Comparison of ENCODE assay signal across 23 cellular contexts in the genomic region with DNA sequence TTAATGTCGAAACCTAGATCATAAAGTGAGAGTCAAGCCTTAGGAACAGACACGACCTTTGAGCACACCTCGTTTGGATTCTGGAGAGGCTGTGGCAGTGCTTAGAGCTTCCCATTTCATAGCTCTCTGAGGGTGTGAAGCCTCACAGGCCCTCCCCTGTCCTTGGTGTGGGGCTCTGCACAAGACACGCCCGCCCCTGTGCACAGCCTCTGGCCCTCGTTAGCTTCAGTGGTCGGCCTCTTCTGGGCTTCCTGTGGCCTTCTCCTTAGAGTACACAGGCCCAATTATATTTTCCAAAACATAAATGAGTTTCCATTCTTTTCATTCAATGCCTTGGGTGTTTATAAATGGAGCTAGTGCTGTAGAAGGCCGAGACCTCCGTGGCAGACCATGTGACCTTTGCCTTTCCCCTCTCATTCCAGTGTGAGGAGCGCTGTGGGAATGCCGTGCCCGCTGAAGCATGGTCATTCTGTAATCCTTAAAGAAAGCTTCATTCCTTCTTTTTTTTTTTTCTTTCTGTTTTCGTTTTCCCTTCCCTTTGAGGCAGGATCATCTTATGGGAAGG.
"Had no signal": no experiment of that assay in that cellular context is flagged by ENCODE, and none has a peak within 500 bp of the region (broad histone marks: within the 10 kb centered on the region; RNA-seq: fewer than 3 reads in every experiment).

No MANE protein-coding gene starts in this region.

- DNase-seq: effector CD8-positive, alpha-beta T cell; endodermal cell; foreskin keratinocyte; glutamatergic neuron; heart right ventricle; hippocampal formation; immature natural killer cell; islet precursor cell; kidney glomerular epithelial cell; mesendoderm; natural killer cell; nucleus accumbens; right cardiac atrium; small intestine; stimulated activated CD4-positive, alpha-beta T cell treated with anti-CD3 and anti-CD28 coated beads, Interleukin-12 subunit alpha, Interleukin-12 subunit beta, amount 100 ng/mL, for 4 hours; stimulated activated CD4-positive, alpha-beta T cell treated with anti-CD3 and anti-CD28 coated beads, Interleukin-1b, Interleukin-23, amount 100 ng/mL, for 48 hours; stimulated activated CD4-positive, alpha-beta T cell treated with anti-CD3 and anti-CD28 coated beads, Interleukin-4, amount 100 ng/mL, for 24 hours; stimulated activated naive CD4-positive, alpha-beta T cell treated with Interleukin-2 at 50 U/mL for 16 hours; stomach; thyroid gland; trophoblast cell had no signal

- ATAC-seq: foreskin keratinocyte; heart right ventricle; left lobe of liver; natural killer cell; stimulated activated effector memory CD8-positive, alpha-beta T cell treated with anti-CD3 and anti-CD28 coated beads, Interleukin-12 subunit alpha, Interleukin-12 subunit beta, amount 100 ng/mL, for 72 hours had no signal

- H3K4me1 Mint-ChIP-seq: endodermal cell; immature natural killer cell; natural killer cell; stimulated activated effector memory CD8-positive, alpha-beta T cell treated with anti-CD3 and anti-CD28 coated beads, Interleukin-12 subunit alpha, Interleukin-12 subunit beta, amount 100 ng/mL, for 72 hours had no signal

- H3K4me3 Mint-ChIP-seq: endodermal cell; immature natural killer cell; natural killer cell; stimulated activated effector memory CD8-positive, alpha-beta T cell treated with anti-CD3 and anti-CD28 coated beads, Interleukin-12 subunit alpha, Interleukin-12 subunit beta, amount 100 ng/mL, for 72 hours had no signal

- H3K27ac Mint-ChIP-seq: endodermal cell; immature natural killer cell; natural killer cell; stimulated activated effector memory CD8-positive, alpha-beta T cell treated with anti-CD3 and anti-CD28 coated beads, Interleukin-12 subunit alpha, Interleukin-12 subunit beta, amount 100 ng/mL, for 72 hours had no signal

- H3K36me3 Mint-ChIP-seq: immature natural killer cell; natural killer cell; stimulated activated effector memory CD8-positive, alpha-beta T cell treated with anti-CD3 and anti-CD28 coated beads, Interleukin-12 subunit alpha, Interleukin-12 subunit beta, amount 100 ng/mL, for 72 hours had no signal
